16 cellular contexts compared by ENCODE assay signal in the genomic region with DNA sequence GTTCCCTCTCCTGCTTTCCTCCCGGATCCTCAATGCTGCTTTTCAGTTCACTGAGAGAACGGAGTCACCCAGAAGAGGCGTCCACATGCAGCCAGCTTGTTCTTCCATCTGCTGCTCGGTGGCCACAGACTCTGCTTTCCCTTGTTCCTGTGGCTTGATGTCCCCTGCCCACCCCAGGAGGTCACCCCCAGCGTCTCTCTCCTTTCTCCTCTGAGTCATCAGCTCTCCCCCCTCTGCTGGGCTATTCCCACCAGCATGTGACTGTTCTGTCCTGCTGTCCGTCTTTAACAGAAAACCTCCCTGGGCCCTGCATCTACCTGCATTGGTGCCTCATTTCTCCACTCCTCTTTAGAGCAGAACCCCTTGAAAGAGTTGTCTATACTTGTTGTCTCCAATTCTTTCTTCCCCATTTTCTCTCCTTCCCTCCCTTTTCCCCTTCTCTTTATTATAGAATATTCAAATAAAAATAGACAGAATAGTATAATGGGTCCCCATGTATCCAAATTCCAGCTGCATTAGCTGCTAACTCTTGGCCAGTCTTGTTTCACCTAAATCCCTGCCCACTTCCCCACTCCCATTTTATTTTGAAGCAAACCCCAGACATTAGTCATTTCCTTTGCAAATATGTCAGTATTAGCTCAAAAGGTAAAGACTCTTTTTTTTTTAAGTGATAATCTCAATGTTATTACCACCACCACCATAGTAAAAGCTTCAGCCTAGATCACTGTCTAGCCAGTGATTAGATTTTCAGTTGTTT. TPM values are rescaled to one million over a fixed set of nuclear protein-coding genes. Genes with fewer than 3 reads are reported as not detected.
DNase-seq lines count a peak whose midpoint lies in the region; ATAC-seq and TF ChIP-seq lines count a peak whose summit lies in the region.
"Had no signal": no experiment of that assay in that cellular context is flagged by ENCODE, and none has a peak within 500 bp of the region (broad histone marks: within the 10 kb centered on the region; RNA-seq: fewer than 3 reads in every experiment).

No MANE protein-coding gene starts in this region.

- intact Hi-C loops in Panc1 (cut with micrococcal nuclease; ENCODE audit: unreplicated experiment) (no loop called here), colonic mucosa (cut with DNase I) (loop anchor here (5.0 kb wide), 1 partner anchor 43 kb away; no protein-coding TSS in a partner anchor)

- CTCF ChIA-PET in Panc1 (lab: Charles Lee): no interaction called here

- no peaks in the 10 kb centered on the region for H3K27me3 ChIP-seq in Panc1 (ENCODE audit: control insufficient read depth, insufficient read depth, low read length)
- no peaks in the 10 kb centered on the region for H3K27me3 ChIP-seq in colonic mucosa
- H3K27me3 ChIP-seq: gastrocnemius medialis, neutrophil had no signal

- H3K27ac Mint-ChIP-seq in stimulated activated effector memory CD8-positive, alpha-beta T cell treated with anti-CD3 and anti-CD28 coated beads, Interleukin-12 subunit alpha, Interleukin-12 subunit beta, amount 100 ng/mL, for 72 hours: peak overlapping the region; percentile 97

- no peak for ATAC-seq in Panc1
- no peak for ATAC-seq in stimulated activated effector memory CD8-positive, alpha-beta T cell treated with anti-CD3 and anti-CD28 coated beads, Interleukin-12 subunit alpha, Interleukin-12 subunit beta, amount 100 ng/mL, for 72 hours
- no peak for ATAC-seq in GM19351 (IDR thresholded peaks at IDR 0.05; ENCODE audit: unreplicated experiment)
- ATAC-seq: gastrocnemius medialis had no signal

- no peak overlapping the region for H3K4me3 ChIP-seq in Panc1 (ENCODE audit: low read depth in 2 of 2, low read length in 2 of 2)
- no peak overlapping the region for H3K4me3 ChIP-seq in colonic mucosa
- H3K4me3 ChIP-seq: gastrocnemius medialis, skin epidermis had no signal

- H3K27ac ChIP-seq in Panc1 (ENCODE audit: low read length) (no peak overlapping the region), colonic mucosa (no peak overlapping the region)
- H3K27ac ChIP-seq: gastrocnemius medialis, neutrophil, skin epidermis had no signal

- H3K4me1 Mint-ChIP-seq in stimulated activated effector memory CD8-positive, alpha-beta T cell treated with anti-CD3 and anti-CD28 coated beads, Interleukin-12 subunit alpha, Interleukin-12 subunit beta, amount 100 ng/mL, for 72 hours: peaks cover 82% of the 10 kb centered on the region

- peak; percentile 5 for DNase-seq in activated effector memory CD4-positive, alpha-beta T cell treated with anti-CD3 and anti-CD28 coated beads, Interleukin-2, amount 50 U/mL, for 16 hours
- DNase-seq in activated effector memory CD4-positive, alpha-beta T cell treated with Interleukin-2 at 50 U/mL for 16 hours: no peak
- DNase-seq in Panc1 (ENCODE audit: low read depth, low spot score): no peak
- DNase-seq in dermis blood vessel endothelial cell: peak; percentile 56
- no peak for DNase-seq in stimulated activated effector memory CD8-positive, alpha-beta T cell treated with anti-CD3 and anti-CD28 coated beads, Interleukin-12 subunit alpha, Interleukin-12 subunit beta, amount 100 ng/mL, for 72 hours (ENCODE audit: low spot score in 2 of 2)
- no peak for DNase-seq in NCI-H526 treated with DMSO at 0.1 percent for 48 hours (lab: John Stamatoyannopoulos, UW)
- no peak for DNase-seq in colonic mucosa
- DNase-seq: amygdala; DMS 273 treated with DMSO at 0.1 percent for 48 hours; gastrocnemius medialis; mesendoderm; NK-92 treated with Interleukin-12 subunit alpha and Interleukin-12 subunit beta, amount 100 ng/mL, for 24 hours; substantia nigra had no signal

- peak overlapping the region; percentile 88 for H3K4me3 Mint-ChIP-seq in stimulated activated effector memory CD8-positive, alpha-beta T cell treated with anti-CD3 and anti-CD28 coated beads, Interleukin-12 subunit alpha, Interleukin-12 subunit beta, amount 100 ng/mL, for 72 hours

- H3K9me3 Mint-ChIP-seq in stimulated activated effector memory CD8-positive, alpha-beta T cell treated with anti-CD3 and anti-CD28 coated beads, Interleukin-12 subunit alpha, Interleukin-12 subunit beta, amount 100 ng/mL, for 72 hours: no peaks in the 10 kb centered on the region

- in situ Hi-C loops in Panc1 (cut with HindIII; ENCODE audit: low pct_unique_long_range_greater_than_20kb, low sequenced_read_pairs): no loop called here

- no peak for TF ChIP-seq CTCF in Panc1 (IDR thresholded peaks at IDR 0.05)
- no peak for TF ChIP-seq CTCF in colonic mucosa (IDR thresholded peaks at IDR 0.05)

- H3K4me1 ChIP-seq in Panc1 (ENCODE audit: control insufficient read depth, insufficient read depth, low read length) (peaks cover 9% of the 10 kb centered on the region), colonic mucosa (peaks cover 7% of the 10 kb centered on the region)

- H3K36me3 Mint-ChIP-seq in stimulated activated effector memory CD8-positive, alpha-beta T cell treated with anti-CD3 and anti-CD28 coated beads, Interleukin-12 subunit alpha, Interleukin-12 subunit beta, amount 100 ng/mL, for 72 hours: peaks cover 89% of the 10 kb centered on the region

- H3K9me3 ChIP-seq in Panc1 (ENCODE audit: control insufficient read depth, insufficient read depth, low read depth, low read length) (no peaks in the 10 kb centered on the region), colonic mucosa (no peaks in the 10 kb centered on the region)
- H3K9me3 ChIP-seq: gastrocnemius medialis, neutrophil had no signal

- peaks cover 15% of the 10 kb centered on the region for H3K36me3 ChIP-seq in Panc1 (ENCODE audit: control insufficient read depth, insufficient read depth, low read length)
- H3K36me3 ChIP-seq in colonic mucosa: peaks cover 20% of the 10 kb centered on the region

- no peak overlapping the region for H3K9ac ChIP-seq in colonic mucosa (ENCODE audit: low read depth in 2 of 2, low read length in 2 of 2)

- POLR2A ChIA-PET in Panc1 (lab: Charles Lee): no interaction called here

- TSS peak; percentile 26 for BruUV-seq in Panc1 (replicated peaks; lab: Mats Ljungman, UMichigan)

RNA-seq across cellular contexts. Expression of a gene that starts 4.1 kb away (rescaled TPM):
- 31.6 TPM for total RNA-seq in Panc1 (2021; ENCODE audit: unreplicated experiment)
- polyA plus RNA-seq in Panc1 (2012; ENCODE audit: insufficient read length): 27.7 TPM
- 31.3 and 61.8 TPM in 2 replicates for total RNA-seq in dermis blood vessel endothelial cell
- 10 to 100 TPM; 24.1 to 31.5 TPM for total RNA-seq in colonic mucosa

RNA-seq across cellular contexts. Expression of a gene that starts 40.0 kb away (rescaled TPM):
- 11.3 TPM for total RNA-seq in Panc1 (2021; ENCODE audit: unreplicated experiment)
- polyA plus RNA-seq in Panc1 (2012; ENCODE audit: insufficient read length): 9.0 TPM
- 3.7 and 4.6 TPM in 2 replicates for total RNA-seq in dermis blood vessel endothelial cell
- total RNA-seq in colonic mucosa: 10 to 100 TPM in 1 of 2 donors, 1 to 10 TPM in 1; 9.8 to 10.4 TPM

RNA-seq across cellular contexts. Expression of a gene that starts 52.2 kb away (rescaled TPM):
- total RNA-seq in Panc1 (2021; ENCODE audit: unreplicated experiment) (14.1 TPM), dermis blood vessel endothelial cell (8.7 and 8.8 TPM in 2 replicates), colonic mucosa (10 to 100 TPM; 10.2 to 12.3 TPM)
- polyA plus RNA-seq in Panc1 (2012; ENCODE audit: insufficient read length): 9.8 TPM

Comparison
In these comparisons a context has a peak if more than half of its experiments do, and no peak if none do; other contexts are left out.
1. DNase-seq: peak in activated effector memory CD4-positive, alpha-beta T cell treated with anti-CD3 and anti-CD28 coated beads, Interleukin-2, amount 50 U/mL, for 16 hours (single experiment) and dermis blood vessel endothelial cell (single experiment); none in activated effector memory CD4-positive, alpha-beta T cell treated with Interleukin-2 at 50 U/mL for 16 hours (single experiment), Panc1 (single experiment), stimulated activated effector memory CD8-positive, alpha-beta T cell treated with anti-CD3 and anti-CD28 coated beads, Interleukin-12 subunit alpha, Interleukin-12 subunit beta, amount 100 ng/mL, for 72 hours (0 of 2), NCI-H526 treated with DMSO at 0.1 percent for 48 hours (single experiment) and colonic mucosa (single experiment).